Comparison of ENCODE assay signal across 13 cellular contexts in genomic region chr15:57580866-57581265, GRCh38. TPM values are rescaled to one million over a fixed set of nuclear protein-coding genes. Genes with fewer than 3 reads are reported as not detected.
DNase-seq lines count a peak whose midpoint lies in the region; ATAC-seq, FAIRE-seq and TF ChIP-seq lines count a peak whose summit lies in the region.
"Had no signal": no experiment of that assay in that cellular context is flagged by ENCODE, and none has a peak within 500 bp of the region (broad histone marks: within the 10 kb centered on the region; RNA-seq: fewer than 3 reads in every experiment).

No MANE protein-coding gene starts in this region.

- H4K20me1 ChIP-seq in HepG2 (ENCODE audit: insufficient read depth, low read length): no peaks in the 10 kb centered on the region

- intact Hi-C loops in colonic mucosa (cut with DNase I) (no loop called here), HepG2 (cut with micrococcal nuclease; ENCODE audit: unreplicated experiment) (no loop called here)

- H3K9me3 Mint-ChIP-seq in type B pancreatic cell: peaks cover 15% of the 10 kb centered on the region
- peaks cover 10% of the 10 kb centered on the region for H3K9me3 Mint-ChIP-seq in natural killer cell treated with Interleukin-12 subunit alpha and Interleukin-12 subunit beta and Interleukin-15 and Interleukin-18, amount 100 ng/mL, for 72 hours

- H3K27ac ChIP-seq in colonic mucosa (peak overlapping the region; percentile 26), HepG2 (ENCODE audit: extremely low read length, insufficient read depth, low read length) (no peak overlapping the region)

- H3K4me1 ChIP-seq in colonic mucosa (peaks cover 5% of the 10 kb centered on the region), HepG2 (ENCODE audit: insufficient read depth, low read length) (peaks cover 18% of the 10 kb centered on the region)

- peak; percentile 95 for ATAC-seq in HepG2
- no peak for ATAC-seq in GM18868 (IDR thresholded peaks at IDR 0.05; ENCODE audit: unreplicated experiment)
- no peak for ATAC-seq in natural killer cell treated with Interleukin-12 subunit alpha and Interleukin-12 subunit beta and Interleukin-15 and Interleukin-18, amount 100 ng/mL, for 72 hours
- ATAC-seq: CD8-positive, alpha-beta T cell had no signal

- TF ChIP-seq POLR2A in HepG2 (IDR thresholded peaks at IDR 0.05; ENCODE audit: insufficient read depth in 1 of 2, low read depth in 2 of 2, low read length in 2 of 2): no peak

- no peaks in the 10 kb centered on the region for H3K36me3 Mint-ChIP-seq in type B pancreatic cell
- peaks cover 13% of the 10 kb centered on the region for H3K36me3 Mint-ChIP-seq in natural killer cell treated with Interleukin-12 subunit alpha and Interleukin-12 subunit beta and Interleukin-15 and Interleukin-18, amount 100 ng/mL, for 72 hours

- H3K4me3 Mint-ChIP-seq in type B pancreatic cell: no peak overlapping the region
- H3K4me3 Mint-ChIP-seq in natural killer cell treated with Interleukin-12 subunit alpha and Interleukin-12 subunit beta and Interleukin-15 and Interleukin-18, amount 100 ng/mL, for 72 hours: no peak overlapping the region
- H3K4me3 Mint-ChIP-seq: CD8-positive, alpha-beta T cell had no signal

- POLR2A ChIA-PET in HepG2 (lab: Yijun Ruan, JAX): no interaction called here

- WGBS in HepG2 (ENCODE audit: low lambda C conversion rate): 0% methylated on average over 5 of the region's 5 CpGs

- no peaks in the 10 kb centered on the region for H3K4me1 Mint-ChIP-seq in type B pancreatic cell (ENCODE audit: unreplicated experiment)
- H3K4me1 Mint-ChIP-seq in natural killer cell treated with Interleukin-12 subunit alpha and Interleukin-12 subunit beta and Interleukin-15 and Interleukin-18, amount 100 ng/mL, for 72 hours (ENCODE audit: low read depth in 2 of 2): no peaks in the 10 kb centered on the region

- H3K79me2 ChIP-seq in HepG2 (ENCODE audit: insufficient read depth, low read length): no peaks in the 10 kb centered on the region

- no peak overlapping the region for H2AFZ ChIP-seq in HepG2 (ENCODE audit: low read length)

- TF ChIP-seq RAD21 in HepG2 (CRISPR knock-in tag; IDR thresholded peaks at IDR 0.05): no peak

- no peak for TF ChIP-seq EP300 in HepG2 (IDR thresholded peaks at IDR 0.05; ENCODE audit: low read depth in 2 of 2, low read length in 2 of 2)
- TF ChIP-seq EP300 in HepG2 (CRISPR knock-in tag; IDR thresholded peaks at IDR 0.05; ENCODE audit: borderline replicate concordance): no peak

- H3K9ac ChIP-seq in colonic mucosa (ENCODE audit: low read depth in 2 of 2, low read length in 2 of 2) (peak overlapping the region in 1 of 2 donors; percentile 31), HepG2 (ENCODE audit: insufficient read depth, low read depth, low read length) (no peak overlapping the region)

- peaks cover 10% of the 10 kb centered on the region for H3K27me3 Mint-ChIP-seq in type B pancreatic cell
- peaks cover 31 to 52% of the 10 kb centered on the region in 2 donors for H3K27me3 Mint-ChIP-seq in natural killer cell treated with Interleukin-12 subunit alpha and Interleukin-12 subunit beta and Interleukin-15 and Interleukin-18, amount 100 ng/mL, for 72 hours

- H3K9me3 ChIP-seq in colonic mucosa (no peaks in the 10 kb centered on the region), HepG2 (ENCODE audit: low read length) (peaks cover 20% of the 10 kb centered on the region)

- DNase-seq in HuH-7.5 (ENCODE audit: low spot score) (peak; percentile 38), colonic mucosa (peak; percentile 75), HepG2 (ENCODE audit: low spot score) (peak; percentile 69), type B pancreatic cell (ENCODE audit: extremely low spot score, unreplicated experiment) (no peak)
- DNase-seq in natural killer cell treated with Interleukin-12 subunit alpha and Interleukin-12 subunit beta and Interleukin-15 and Interleukin-18, amount 100 ng/mL, for 72 hours (ENCODE audit: low spot score): no peak
- DNase-seq in stimulated activated CD4-positive, alpha-beta T cell treated with anti-CD3 and anti-CD28 coated beads, Interleukin-15, amount 100 ng/mL, for 24 hours: no peak
- DNase-seq: CD8-positive, alpha-beta T cell; KBM-7; NCI-H1048; NCI-H146; NCI-H2227 treated with DMSO at 0.1 percent for 48 hours; NCI-H526 treated with DMSO at 0.1 percent for 48 hours had no signal

- CTCF ChIA-PET in HepG2 (lab: Yijun Ruan, JAX; ENCODE audit: low intra/inter-chr PET ratio, low total read pairs): no interaction called here

- in situ Hi-C loops in HepG2 (cut with HindIII; ENCODE audit: extremely low pct_ligation_motif_present, low pct_unique_long_range_greater_than_20kb): no loop called here

- H3K4me3 ChIP-seq in colonic mucosa (no peak overlapping the region), HepG2 (replicated peaks in 1 of 3; ENCODE audit: insufficient read depth in 1 of 3, low read depth in 2 of 3, low read length in 3 of 3) (0 out of 6 replicates have a peak overlapping the region, but pooled peaks of 1 of the 3 experiments have one; percentile 3)

- H3K4me2 ChIP-seq in HepG2 (ENCODE audit: low read depth, low read length): peak overlapping the region; percentile 44

- H3K27ac Mint-ChIP-seq in type B pancreatic cell: peak overlapping the region; percentile 20
- H3K27ac Mint-ChIP-seq in natural killer cell treated with Interleukin-12 subunit alpha and Interleukin-12 subunit beta and Interleukin-15 and Interleukin-18, amount 100 ng/mL, for 72 hours: no peak overlapping the region
- H3K27ac Mint-ChIP-seq: CD8-positive, alpha-beta T cell had no signal

- H3K36me3 ChIP-seq in colonic mucosa: no peaks in the 10 kb centered on the region
- no peaks in the 10 kb centered on the region for H3K36me3 ChIP-seq in HepG2 (replicated peaks in 1 of 2; ENCODE audit: control insufficient read depth in 1 of 2, insufficient read depth in 2 of 2, low read length in 2 of 2)

- FAIRE-seq in HepG2 (lab: Jason Lieb, UNC): peak; percentile 87

- TF ChIP-seq CTCF in colonic mucosa (IDR thresholded peaks at IDR 0.05) (no peak), HepG2 (CRISPR knock-in tag; IDR thresholded peaks at IDR 0.05) (peak; percentile 47), type B pancreatic cell (conservative IDR thresholded peaks at IDR 0.05) (no peak)

- BruUV-seq in HepG2 (replicated peaks; lab: Mats Ljungman, UMichigan): no TSS peak

- H3K27me3 ChIP-seq in colonic mucosa (no peaks in the 10 kb centered on the region), HepG2 (ENCODE audit: control insufficient read depth in 1 of 2, insufficient read depth in 2 of 2, low read length in 2 of 2) (no peaks in the 10 kb centered on the region)

TF ChIP-seq in HepG2, 621 proteins besides CTCF, POLR2A, EP300 and RAD21 (continues in another document):
- TF ChIP-seq SP140L (CRISPR knock-in tag; IDR thresholded peaks at IDR 0.05; ENCODE audit: borderline replicate concordance) (no peak), JUN (CRISPR knock-in tag; IDR thresholded peaks at IDR 0.05) (no peak), NR3C1 (CRISPR knock-in tag; IDR thresholded peaks at IDR 0.05) (no peak), RBM22 (optimal IDR thresholded peaks at IDR 0.05; ENCODE audit: low read length) (no peak), ZMYM4 (CRISPR knock-in tag; IDR thresholded peaks at IDR 0.05) (peak; percentile 87), FOXJ3 (CRISPR knock-in tag; IDR thresholded peaks at IDR 0.05; ENCODE audit: borderline replicate concordance) (no peak), ZNF451 (CRISPR knock-in tag; IDR thresholded peaks at IDR 0.05) (no peak), HNF4G (IDR thresholded peaks at IDR 0.05; ENCODE audit: borderline replicate concordance, low read depth, low read length) (peak; percentile 44; the same call in 1 of the 2 replicates), HNF4G (CRISPR knock-in tag; IDR thresholded peaks at IDR 0.05; ENCODE audit: borderline replicate concordance, low read depth) (no peak), ZNF644 (CRISPR knock-in tag; IDR thresholded peaks at IDR 0.05; ENCODE audit: low read depth) (peak; percentile 76)
- TF ChIP-seq, protein P1, sequence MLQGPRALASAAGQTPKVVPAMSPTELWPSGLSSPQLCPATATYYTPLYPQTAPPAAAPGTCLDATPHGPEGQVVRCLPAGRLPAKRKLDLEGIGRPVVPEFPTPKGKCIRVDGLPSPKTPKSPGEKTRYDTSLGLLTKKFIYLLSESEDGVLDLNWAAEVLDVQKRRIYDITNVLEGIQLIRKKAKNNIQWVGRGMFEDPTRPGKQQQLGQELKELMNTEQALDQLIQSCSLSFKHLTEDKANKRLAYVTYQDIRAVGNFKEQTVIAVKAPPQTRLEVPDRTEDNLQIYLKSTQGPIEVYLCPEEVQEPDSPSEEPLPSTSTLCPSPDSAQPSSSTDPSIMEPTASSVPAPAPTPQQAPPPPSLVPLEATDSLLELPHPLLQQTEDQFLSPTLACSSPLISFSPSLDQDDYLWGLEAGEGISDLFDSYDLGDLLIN (CRISPR knock-in tag; IDR thresholded peaks at IDR 0.05; ENCODE audit: borderline replicate concordance): no peak

RNA-seq across cellular contexts. Expression of gene MYZAP, which starts 10.8 kb away (rescaled TPM):
- total RNA-seq in colonic mucosa (10 to 100 TPM; 11.7 to 12.2 TPM), HepG2 (2016; rRNA removed; fragmentation: Illumina TruSeq; extraction: Trizol) (0.13 TPM in 1 of 2 replicates, not detected in the other), type B pancreatic cell (ENCODE audit: low replicate concordance) (5.7 and 9.9 TPM in 2 replicates)
- not detected in 2 replicates for total RNA-seq in HepG2 (2016; cell fraction: cytosol; rRNA removed; fragmentation: Illumina TruSeq; extraction: Trizol; ENCODE audit: low read depth)
- total RNA-seq in HepG2 (2016; cell fraction: insoluble cytoplasmic fraction; rRNA removed; fragmentation: Illumina TruSeq; extraction: Trizol): not detected in 2 replicates
- total RNA-seq in HepG2 (2016; cell fraction: membrane; rRNA removed; fragmentation: Illumina TruSeq; extraction: Trizol): not detected in 2 replicates
- not detected in 2 replicates for total RNA-seq in HepG2 (2016; cell fraction: nucleus; rRNA removed; fragmentation: Illumina TruSeq; extraction: Trizol)
- polyA plus RNA-seq in HepG2 (2011; rRNA removed): not detected in 2 replicates
- 0.03 TPM in 1 of 2 replicates, not detected in the other for polyA plus RNA-seq in HepG2 (2011; cell fraction: cytosol; rRNA removed)
- polyA plus RNA-seq in HepG2 (2011; cell fraction: nucleus; rRNA removed): not detected in 2 replicates
- polyA plus RNA-seq in HepG2 (2012): not detected in 2 replicates
- polyA plus RNA-seq in HepG2 (2016; cell fraction: cytosol; fragmentation: Illumina TruSeq; extraction: Trizol; ENCODE audit: low read depth): not detected in 2 replicates
- polyA plus RNA-seq in HepG2 (2016; cell fraction: insoluble cytoplasmic fraction; fragmentation: Illumina TruSeq; extraction: Trizol; ENCODE audit: low read depth): not detected in 2 replicates
- not detected in 2 replicates for polyA plus RNA-seq in HepG2 (2016; cell fraction: membrane; fragmentation: Illumina TruSeq; extraction: Trizol; ENCODE audit: low read depth)
- not detected in 2 replicates for polyA plus RNA-seq in HepG2 (2016; cell fraction: nucleus; fragmentation: Illumina TruSeq; extraction: Trizol; ENCODE audit: insufficient read depth, low read depth)
- polyA minus RNA-seq in HepG2 (2011; rRNA and poly(A)+ RNA removed; ENCODE audit: low replicate concordance): 0.08 and 0.58 TPM in 2 replicates
- polyA minus RNA-seq in HepG2 (2011; cell fraction: cytosol; rRNA and poly(A)+ RNA removed): not detected in 2 replicates
- not detected in 2 replicates for polyA minus RNA-seq in HepG2 (2011; cell fraction: nucleus; rRNA and poly(A)+ RNA removed)
- not detected for total RNA-seq in natural killer cell treated with Interleukin-12 subunit alpha and Interleukin-12 subunit beta and Interleukin-15 and Interleukin-18, amount 100 ng/mL, for 72 hours

Comparison
In these comparisons a context has a peak if more than half of its experiments do, and no peak if none do; other contexts are left out.
1. DNase-seq: peak in HuH-7.5 (single experiment), colonic mucosa (single experiment) and HepG2 (single experiment); none in type B pancreatic cell (single experiment), natural killer cell treated with Interleukin-12 subunit alpha and Interleukin-12 subunit beta and Interleukin-15 and Interleukin-18, amount 100 ng/mL, for 72 hours (single experiment) and stimulated activated CD4-positive, alpha-beta T cell treated with anti-CD3 and anti-CD28 coated beads, Interleukin-15, amount 100 ng/mL, for 24 hours (single experiment).